Comparison of ENCODE assay signal across 17 cellular contexts in the genomic region with DNA sequence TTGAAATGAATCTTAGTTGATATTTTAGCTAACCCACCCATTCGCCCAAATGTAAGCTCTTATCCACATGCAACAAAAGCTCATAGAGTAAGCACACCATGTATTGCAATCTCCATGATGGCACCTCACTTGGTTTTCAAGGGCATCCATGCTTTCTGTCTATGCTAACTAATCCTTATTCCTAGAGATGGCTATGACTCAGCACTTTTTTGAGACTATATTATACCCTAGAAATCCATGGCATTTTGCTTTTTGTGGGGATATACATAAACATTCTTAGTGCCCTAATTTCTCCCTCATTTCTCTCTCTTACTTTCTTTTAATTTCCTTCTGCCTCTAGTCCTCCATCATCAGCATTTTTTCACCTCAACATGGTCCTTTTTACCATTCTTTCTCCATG.
A peak's percentile ranks its signal among the peaks of the same experiment; 100 is the strongest.
DNase-seq lines count a peak whose midpoint lies in the region; ATAC-seq, FAIRE-seq and TF ChIP-seq lines count a peak whose summit lies in the region.
"Had no signal": no experiment of that assay in that cellular context is flagged by ENCODE, and none has a peak within 500 bp of the region (broad histone marks: within the 10 kb centered on the region; RNA-seq: fewer than 3 reads in every experiment).

No MANE protein-coding gene starts in this region.

- CTCF ChIA-PET in H1 (lab: Charles Lee; ENCODE audit: partially characterized antibody), result no interaction called here

- H4K5ac ChIP-seq in H1 (ENCODE audit: insufficient read length, low read depth, low read length), result no peak overlapping the region

- no peak for TF ChIP-seq EP300 in H1 (IDR thresholded peaks at IDR 0.05; ENCODE audit: borderline replicate concordance in 1 of 2, low read depth in 2 of 2, low read length in 2 of 2)

- H3K23ac ChIP-seq in H1 (ENCODE audit: insufficient read length), result no peak overlapping the region

- ATAC-seq in GM21526 (IDR thresholded peaks at IDR 0.05; ENCODE audit: low FRiP score, unreplicated experiment), result no peak

- no peak for FAIRE-seq in H1 (lab: Jason Lieb, UNC)

- TF ChIP-seq CTCF in OCI-LY3 (IDR thresholded peaks at IDR 0.05; ENCODE audit: low read depth, low read length), result no peak
- no peak for TF ChIP-seq CTCF in H1 (IDR thresholded peaks at IDR 0.05; ENCODE audit: control extremely low read depth in 1 of 3, insufficient read depth in 1 of 3, low read depth in 1 of 3, low read length in 3 of 3)

- H3K36me3 ChIP-seq in OCI-LY3 (replicated peaks; ENCODE audit: low read depth, low read length) (no peaks in the 10 kb centered on the region), H1 (ENCODE audit: control insufficient read depth in 2 of 4, insufficient read depth in 4 of 4, low read length in 3 of 4) (no peaks in the 10 kb centered on the region), skeletal muscle satellite cell (ENCODE audit: insufficient read depth, low read length) (no peaks in the 10 kb centered on the region)
- H3K36me3 ChIP-seq: BE2C had no signal

- H4K91ac ChIP-seq in H1 (replicated peaks; ENCODE audit: insufficient read length, low read length), result no peak overlapping the region

- no peak overlapping the region for H3K14ac ChIP-seq in H1 (ENCODE audit: insufficient read length)

- H3K4me3 ChIP-seq in OCI-LY3 (ENCODE audit: low read length) (0 out of 2 replicates have a peak overlapping the region, but pooled peaks have one; percentile 27), H1 (ENCODE audit: extremely low read depth in 1 of 4, insufficient read depth in 2 of 4, low read depth in 3 of 4, low read length in 4 of 4) (no peak overlapping the region), skeletal muscle satellite cell (ENCODE audit: low read length) (no peak overlapping the region)

- peaks cover 48% of the 10 kb centered on the region for H3K4me1 ChIP-seq in OCI-LY3 (ENCODE audit: low read length)
- H3K4me1 ChIP-seq in H1 (replicated peaks in 1 of 4; ENCODE audit: control insufficient read depth in 3 of 4, insufficient read depth in 4 of 4, low read length in 3 of 4), result no peaks in the 10 kb centered on the region; a peak in 1 of 7 replicates
- H3K4me1 ChIP-seq in skeletal muscle satellite cell (ENCODE audit: control insufficient read depth, insufficient read depth, low read length), result peaks cover 27% of the 10 kb centered on the region
- H3K4me1 ChIP-seq: BE2C had no signal

- H3K79me1 ChIP-seq in H1 (ENCODE audit: low read depth, low read length), result no peaks in the 10 kb centered on the region

- H3K27me3 ChIP-seq in OCI-LY3 (ENCODE audit: low read depth, low read length), result no peaks in the 10 kb centered on the region
- no peaks in the 10 kb centered on the region for H3K27me3 ChIP-seq in H1 (replicated peaks in 1 of 4; ENCODE audit: control insufficient read depth in 3 of 4, extremely low read depth in 1 of 4, insufficient read depth in 3 of 4, low read length in 3 of 4)
- H3K27me3 ChIP-seq in skeletal muscle satellite cell (ENCODE audit: control insufficient read depth, insufficient read depth, low read length), result no peaks in the 10 kb centered on the region
- H3K27me3 ChIP-seq: BE2C had no signal

- no peak overlapping the region for H2AFZ ChIP-seq in OCI-LY3 (ENCODE audit: low read depth, low read length)
- H2AFZ ChIP-seq in H1 (ENCODE audit: low read length), result no peak overlapping the region

- no peak for TF ChIP-seq POLR2A in H1 (IDR thresholded peaks at IDR 0.05; ENCODE audit: control extremely low read depth in 1 of 2, low read depth in 2 of 2, low read length in 2 of 2)

- no peak overlapping the region for H2BK12ac ChIP-seq in H1 (ENCODE audit: low read depth, low read length)

- no peak overlapping the region for H2AK5ac ChIP-seq in H1 (ENCODE audit: low read depth, low read length)

- H3K79me2 ChIP-seq in OCI-LY3 (ENCODE audit: low read length) (no peaks in the 10 kb centered on the region), H1 (ENCODE audit: control insufficient read depth in 1 of 2, insufficient read depth in 2 of 2, low read length in 2 of 2) (no peaks in the 10 kb centered on the region)

- peaks cover 6% of the 10 kb centered on the region; the same call in 1 of the 2 replicates for H3K9me3 ChIP-seq in OCI-LY3 (ENCODE audit: insufficient read depth, low read length)
- no peaks in the 10 kb centered on the region; a peak in 1 of 4 replicates for H3K9me3 ChIP-seq in H1 (ENCODE audit: insufficient read depth in 2 of 2, low read depth in 1 of 2, low read length in 1 of 2)
- no peaks in the 10 kb centered on the region for H3K9me3 ChIP-seq in skeletal muscle satellite cell (replicated peaks; ENCODE audit: low read length)
- H3K9me3 ChIP-seq: BE2C had no signal

- H3K4me2 ChIP-seq in OCI-LY3 (ENCODE audit: low read length) (peak overlapping the region; percentile 57), H1 (ENCODE audit: insufficient read depth in 1 of 2, low read depth in 2 of 2, low read length in 2 of 2) (no peak overlapping the region), skeletal muscle satellite cell (ENCODE audit: low read length) (peak overlapping the region; percentile 4)

- no peak overlapping the region for H2BK15ac ChIP-seq in H1 (ENCODE audit: low read length)

- H3K9ac ChIP-seq in OCI-LY3 (ENCODE audit: low read length) (peak overlapping the region; percentile 39; the same call in 1 of the 2 replicates), H1 (replicated peaks in 1 of 4; ENCODE audit: extremely low read depth in 1 of 4, low read depth in 3 of 4, low read length in 3 of 4) (no peak overlapping the region), skeletal muscle satellite cell (ENCODE audit: low read depth, low read length) (no peak overlapping the region)

- TF ChIP-seq RAD21 in H1 (IDR thresholded peaks at IDR 0.05 in 1 of 2, conservative IDR thresholded peaks at IDR 0.05 in 1 of 2; ENCODE audit: low read depth in 2 of 2, low read length in 2 of 2), result no peak

- 92% methylated on average over 1 of the region's 1 CpG; no CpG with 5 or more reads in 1 of the 2 experiments for WGBS in H1 (ENCODE audit: extremely low coverage in 1 of 2, insufficient coverage in 1 of 2, insufficient read length in 1 of 2, insufficient replicate concordance in 2 of 2, low coverage in 1 of 2, low lambda C conversion rate in 2 of 2, missing lambda C conversion rate in 1 of 2), 2 experiments

- no peak overlapping the region for H2BK120ac ChIP-seq in H1 (replicated peaks; ENCODE audit: low read depth, low read length)

- H3K23me2 ChIP-seq in H1 (ENCODE audit: low read depth, low read length), result no peaks in the 10 kb centered on the region

- DNase-seq in DMS53 (lab: John Stamatoyannopoulos, UW), result peak; percentile 0
- DNase-seq in DMS53 treated with DMSO at 0.1 percent for 48 hours (lab: John Stamatoyannopoulos, UW; ENCODE audit: unreplicated experiment), result no peak
- no peak for DNase-seq in H1 (ENCODE audit: low read depth in 1 of 2, low spot score in 2 of 2)
- no peak for DNase-seq in HCEC 1CT
- DNase-seq in effector CD8-positive, alpha-beta T cell (lab: John Stamatoyannopoulos, UW), result no peak
- DNase-seq: BE2C; CD4-positive, CD25-positive, alpha-beta regulatory T cell; COR-L47; KG1; NCI-H1694 treated with DMSO at 0.1 percent for 48 hours; NCI-H510A; NCI-H774; Right ventricle myocardium superior had no signal

- H3K27ac ChIP-seq in OCI-LY3 (ENCODE audit: low read length), result peak overlapping the region; percentile 90
- no peak overlapping the region for H3K27ac ChIP-seq in H1 (ENCODE audit: low read depth, low read length)
- H3K27ac ChIP-seq: 22Rv1 had no signal

- H3K4ac ChIP-seq in H1 (replicated peaks; ENCODE audit: insufficient read length, low read depth, low read length), result no peak overlapping the region

- no peak overlapping the region for H3K18ac ChIP-seq in H1 (ENCODE audit: extremely low read depth, low read length)

- no peak overlapping the region for H4K8ac ChIP-seq in H1 (ENCODE audit: extremely low read depth, insufficient read depth, low read length)

- no peak overlapping the region for H3K56ac ChIP-seq in H1 (replicated peaks; ENCODE audit: insufficient read length, low read depth, low read length)

- POLR2A ChIA-PET in H1 (lab: Charles Lee; ENCODE audit: partially characterized antibody), result no interaction called here

- H2BK20ac ChIP-seq in H1 (ENCODE audit: low read length), result no peak overlapping the region

- H4K20me1 ChIP-seq in OCI-LY3 (ENCODE audit: insufficient read depth, low read length) (no peaks in the 10 kb centered on the region), H1 (replicated peaks in 1 of 2; ENCODE audit: control insufficient read depth in 1 of 2, insufficient read depth in 2 of 2, low read length in 2 of 2) (no peaks in the 10 kb centered on the region)

- no peak overlapping the region for H2BK5ac ChIP-seq in H1 (ENCODE audit: low read depth, low read length)

TF ChIP-seq in H1, 55 proteins besides CTCF, POLR2A, EP300 and RAD21 (continues in another document):
- TF ChIP-seq TAF7 (optimal IDR thresholded peaks at IDR 0.05; ENCODE audit: borderline replicate concordance, low read depth, low read length), result no peak
- peak; percentile 67 for TF ChIP-seq MAFK (IDR thresholded peaks at IDR 0.05; ENCODE audit: low read depth, low read length)
- no peak for TF ChIP-seq CBX5 (IDR thresholded peaks at IDR 0.05; ENCODE audit: low read depth, low read length)
- TF ChIP-seq SUZ12 (IDR thresholded peaks at IDR 0.05; ENCODE audit: low read length), result no peak
- TF ChIP-seq POLR2AphosphoS5 (IDR thresholded peaks at IDR 0.05; ENCODE audit: low read depth, low read length), result no peak

Comparison
In these comparisons a context has a peak if more than half of its experiments do, and no peak if none do; other contexts are left out.
1. H3K4me2 ChIP-seq: peak in OCI-LY3 (single experiment) and skeletal muscle satellite cell (single experiment); none in H1 (0 of 2).